ENCODE assay signal across 16 cellular contexts in the genomic region with DNA sequence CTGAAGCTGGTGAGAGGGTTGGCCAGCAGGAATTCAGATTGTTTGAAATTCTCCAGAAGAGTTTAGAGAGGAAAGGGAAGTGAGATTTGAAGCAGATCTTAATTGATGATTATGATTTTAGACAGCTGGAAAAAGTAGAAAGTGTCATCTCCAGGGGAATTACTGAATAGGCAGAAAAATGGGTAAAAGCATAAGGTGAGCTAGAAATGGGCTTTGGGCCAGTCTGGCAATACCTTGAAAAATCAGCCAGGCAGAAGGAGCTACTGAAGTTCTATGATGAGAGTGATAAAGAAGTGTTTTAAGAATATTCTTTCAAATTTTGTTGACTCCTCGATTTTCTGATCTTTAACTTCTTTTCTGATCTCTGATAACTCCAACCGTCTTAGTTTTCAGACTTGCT.
DNase-seq lines count a peak whose midpoint lies in the region; FAIRE-seq and TF ChIP-seq lines count a peak whose summit lies in the region.
"Had no signal": no experiment of that assay in that cellular context is flagged by ENCODE, and none has a peak within 500 bp of the region (broad histone marks: within the 10 kb centered on the region; RNA-seq: fewer than 3 reads in every experiment).

No MANE protein-coding gene starts in this region.

- TF ChIP-seq POLR2A in GM12891 (IDR thresholded peaks at IDR 0.05; ENCODE audit: low read depth, low read length): no peak

- no peak for TF ChIP-seq CTCF in smooth muscle cell (IDR thresholded peaks at IDR 0.05; ENCODE audit: borderline replicate concordance, insufficient read depth, poor library complexity, severe bottlenecking)

- H3K9me3 ChIP-seq in smooth muscle cell (replicated peaks; ENCODE audit: low read depth): no peaks in the 10 kb centered on the region
- H3K9me3 ChIP-seq: BLaER1, HAP-1 had no signal

- H3K27me3 ChIP-seq in smooth muscle cell (ENCODE audit: low read depth): no peaks in the 10 kb centered on the region
- H3K27me3 ChIP-seq: BLaER1 had no signal

- H3K36me3 ChIP-seq in smooth muscle cell (ENCODE audit: low read depth): no peaks in the 10 kb centered on the region
- H3K36me3 ChIP-seq: BLaER1, HAP-1 had no signal

- no peak overlapping the region for H3K27ac ChIP-seq in smooth muscle cell (ENCODE audit: low read depth)
- H3K27ac ChIP-seq: BLaER1, GM23248 had no signal

- peak overlapping the region; percentile 48 for H3K4me2 ChIP-seq in smooth muscle cell
- H3K4me2 ChIP-seq: BLaER1 had no signal

- peaks cover 11% of the 10 kb centered on the region for H3K79me2 ChIP-seq in smooth muscle cell (ENCODE audit: low read depth)

- H3K4me1 ChIP-seq in smooth muscle cell (ENCODE audit: low read depth): peaks cover 15% of the 10 kb centered on the region
- H3K4me1 ChIP-seq: BLaER1, HAP-1 had no signal

- no peak for FAIRE-seq in GM12891 (lab: Jason Lieb, UNC)
- FAIRE-seq: GM18507, HepG2 had no signal

- peak; percentile 59 for DNase-seq in NCI-H2171 treated with DMSO at 0.1 percent for 48 hours (lab: John Stamatoyannopoulos, UW)
- no peak for DNase-seq in NCI-H2171 (lab: John Stamatoyannopoulos, UW)
- no peak for DNase-seq in GM12891 (ENCODE audit: insufficient read length, low spot score)
- peak; percentile 73 for DNase-seq in cerebellar cortex (ENCODE audit: low spot score)
- no peak for DNase-seq in smooth muscle cell (lab: John Stamatoyannopoulos, UW; ENCODE audit: unreplicated experiment)
- no peak for DNase-seq in dedifferentiated amniotic fluid mesenchymal stem cell (ENCODE audit: extremely low spot score)
- no peak for DNase-seq in DMS53 (lab: John Stamatoyannopoulos, UW)
- DNase-seq: 8988T; Calu3; CD8-positive, alpha-beta T cell; GF-D8; GM23248 had no signal

- WGBS in smooth muscle cell (ENCODE audit: low lambda C conversion rate): 65% methylated on average over 2 of the region's 2 CpGs

- no peak overlapping the region for H2AFZ ChIP-seq in smooth muscle cell (ENCODE audit: low read depth)
- H2AFZ ChIP-seq: GM23248 had no signal

- no peak overlapping the region for H3K4me3 ChIP-seq in smooth muscle cell
- H3K4me3 ChIP-seq: BLaER1, GM23248, HAP-1 had no signal

- no peak overlapping the region for H3K9ac ChIP-seq in smooth muscle cell (ENCODE audit: low read depth)
- H3K9ac ChIP-seq: BLaER1, GM23248 had no signal

- H4K20me1 ChIP-seq in smooth muscle cell (ENCODE audit: low read depth): no peaks in the 10 kb centered on the region
- H4K20me1 ChIP-seq: BLaER1 had no signal

- H3F3A ChIP-seq in smooth muscle cell (ENCODE audit: low read depth): no peaks in the 10 kb centered on the region

TF ChIP-seq in GM12891, 5 proteins besides CTCF, POLR2A, EP300 and RAD21:
- TF ChIP-seq SPI1 (IDR thresholded peaks at IDR 0.05; ENCODE audit: low read depth, low read length) (peak; percentile 37; the same call in 1 of the 2 replicates), PAX5 (IDR thresholded peaks at IDR 0.05; ENCODE audit: insufficient read depth, low read length, severe bottlenecking) (no peak)

Comparison
In these comparisons a context has a peak if more than half of its experiments do, and no peak if none do; other contexts are left out.
1. DNase-seq: peak in NCI-H2171 treated with DMSO at 0.1 percent for 48 hours (single experiment) and cerebellar cortex (single experiment); none in NCI-H2171 (single experiment), GM12891 (single experiment), smooth muscle cell (single experiment), dedifferentiated amniotic fluid mesenchymal stem cell (single experiment) and DMS53 (single experiment).